ENCODE assay signal across 1 cellular context in the genomic region with DNA sequence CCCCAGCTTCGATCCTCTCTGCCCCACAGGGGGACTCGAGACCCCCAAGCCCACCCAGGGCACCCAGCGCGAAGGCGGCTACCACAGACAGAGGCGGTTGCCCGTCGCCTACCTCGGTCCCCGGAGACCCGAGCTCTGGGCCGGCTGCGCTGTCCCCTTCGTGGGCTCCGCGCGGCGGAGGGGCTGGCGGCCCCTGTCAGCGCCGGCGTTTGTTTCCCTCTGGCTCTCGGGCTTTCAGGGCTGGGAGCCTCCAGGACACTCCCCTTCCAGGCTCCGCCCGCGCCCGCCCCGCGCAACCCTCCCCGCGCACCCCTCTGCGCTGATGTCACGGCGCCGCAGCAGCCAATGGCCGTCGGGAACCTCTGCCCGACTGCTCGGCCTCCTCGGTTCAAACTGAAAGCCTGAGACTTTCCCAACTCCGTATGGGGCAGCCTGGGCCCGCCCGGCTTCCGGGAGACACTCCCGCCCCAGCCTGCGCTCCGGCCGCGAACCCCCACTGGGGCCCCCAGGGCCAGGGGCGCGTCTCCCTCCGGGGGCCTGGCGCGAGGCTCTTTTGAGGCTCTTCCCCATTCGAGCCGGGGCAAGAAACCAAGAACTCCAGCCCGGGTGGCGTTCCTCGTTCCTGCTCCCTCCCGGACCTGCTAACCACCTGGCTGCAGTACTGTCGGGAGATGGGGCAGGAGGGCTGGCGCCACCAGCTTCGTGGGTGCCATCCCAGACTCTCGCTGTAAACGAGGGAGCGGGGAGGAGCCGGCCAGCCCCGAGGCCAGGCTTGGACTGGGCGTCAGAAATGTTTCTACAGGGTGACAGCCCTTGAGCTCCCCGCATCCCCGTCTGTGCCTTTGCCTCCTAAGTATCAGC.
TF ChIP-seq lines count a peak whose summit lies in the region.

A gene with protein sequence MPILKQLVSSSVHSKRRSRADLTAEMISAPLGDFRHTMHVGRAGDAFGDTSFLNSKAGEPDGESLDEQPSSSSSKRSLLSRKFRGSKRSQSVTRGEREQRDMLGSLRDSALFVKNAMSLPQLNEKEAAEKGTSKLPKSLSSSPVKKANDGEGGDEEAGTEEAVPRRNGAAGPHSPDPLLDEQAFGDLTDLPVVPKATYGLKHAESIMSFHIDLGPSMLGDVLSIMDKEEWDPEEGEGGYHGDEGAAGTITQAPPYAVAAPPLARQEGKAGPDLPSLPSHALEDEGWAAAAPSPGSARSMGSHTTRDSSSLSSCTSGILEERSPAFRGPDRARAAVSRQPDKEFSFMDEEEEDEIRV (minus strand): TSS at position 221 of the 861 bp plus-strand sequence. CDS start 25,501 bp downstream, outside the sequence.

TF ChIP-seq in HepG2, 621 proteins besides CTCF, POLR2A, EP300 and RAD21 (continued from another document and continues in another):
- TF ChIP-seq, protein P1, sequence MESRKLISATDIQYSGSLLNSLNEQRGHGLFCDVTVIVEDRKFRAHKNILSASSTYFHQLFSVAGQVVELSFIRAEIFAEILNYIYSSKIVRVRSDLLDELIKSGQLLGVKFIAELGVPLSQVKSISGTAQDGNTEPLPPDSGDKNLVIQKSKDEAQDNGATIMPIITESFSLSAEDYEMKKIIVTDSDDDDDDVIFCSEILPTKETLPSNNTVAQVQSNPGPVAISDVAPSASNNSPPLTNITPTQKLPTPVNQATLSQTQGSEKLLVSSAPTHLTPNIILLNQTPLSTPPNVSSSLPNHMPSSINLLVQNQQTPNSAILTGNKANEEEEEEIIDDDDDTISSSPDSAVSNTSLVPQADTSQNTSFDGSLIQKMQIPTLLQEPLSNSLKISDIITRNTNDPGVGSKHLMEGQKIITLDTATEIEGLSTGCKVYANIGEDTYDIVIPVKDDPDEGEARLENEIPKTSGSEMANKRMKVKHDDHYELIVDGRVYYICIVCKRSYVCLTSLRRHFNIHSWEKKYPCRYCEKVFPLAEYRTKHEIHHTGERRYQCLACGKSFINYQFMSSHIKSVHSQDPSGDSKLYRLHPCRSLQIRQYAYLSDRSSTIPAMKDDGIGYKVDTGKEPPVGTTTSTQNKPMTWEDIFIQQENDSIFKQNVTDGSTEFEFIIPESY (CRISPR knock-in tag; IDR thresholded peaks at IDR 0.05) = peak; percentile 10; the same call in 1 of the 2 replicates
- TF ChIP-seq ZNF670 (CRISPR knock-in tag; IDR thresholded peaks at IDR 0.05; ENCODE audit: borderline replicate concordance) (peak; percentile 93), THAP11 (CRISPR knock-in tag; IDR thresholded peaks at IDR 0.05) (peak; percentile 71; the same call in 1 of the 2 replicates), ZNF547 (CRISPR knock-in tag; IDR thresholded peaks at IDR 0.05) (peak; percentile 90), ETV5 (CRISPR knock-in tag; IDR thresholded peaks at IDR 0.05; ENCODE audit: borderline replicate concordance) (peak; percentile 83), MZF1 (CRISPR knock-in tag; IDR thresholded peaks at IDR 0.05; ENCODE audit: borderline replicate concordance) (no peak), HOXD1 (CRISPR knock-in tag; IDR thresholded peaks at IDR 0.05) (no peak; the same call in 1 of the 2 replicates), NAIF1 (CRISPR knock-in tag; IDR thresholded peaks at IDR 0.05; ENCODE audit: borderline replicate concordance) (peak; percentile 59; the same call in 1 of the 2 replicates), TAF15 (IDR thresholded peaks at IDR 0.05; ENCODE audit: low read depth, low read length, poor library complexity, severe bottlenecking) (no peak), RXRB (CRISPR knock-in tag; IDR thresholded peaks at IDR 0.05; ENCODE audit: borderline replicate concordance) (peak; percentile 64), MEIS2 (CRISPR knock-in tag; IDR thresholded peaks at IDR 0.05) (peak; percentile 54), CBX1 (IDR thresholded peaks at IDR 0.05; ENCODE audit: low read depth) (no peak), SRSF9 (IDR thresholded peaks at IDR 0.05; ENCODE audit: borderline replicate concordance, insufficient read depth, low read depth, low read length, poor library complexity, severe bottlenecking) (no peak), SMARCE1 (IDR thresholded peaks at IDR 0.05; ENCODE audit: borderline replicate concordance) (no peak), SALL1 (CRISPR knock-in tag; IDR thresholded peaks at IDR 0.05) (peak; percentile 81; the same call in 1 of the 2 replicates), MATR3 (CRISPR knock-in tag; IDR thresholded peaks at IDR 0.05) (no peak), TBX3 (IDR thresholded peaks at IDR 0.05; ENCODE audit: borderline replicate concordance) (no peak), ERF (CRISPR knock-in tag; IDR thresholded peaks at IDR 0.05) (peak; percentile 36; the same call in 1 of the 2 replicates), ZSCAN9 (CRISPR knock-in tag; IDR thresholded peaks at IDR 0.05; ENCODE audit: borderline replicate concordance) (peak; percentile 56; the same call in 1 of the 2 replicates), PTBP1 (IDR thresholded peaks at IDR 0.05; ENCODE audit: low read depth, low read length, poor library complexity, severe bottlenecking) (peak; percentile 86), ZMAT3 (CRISPR knock-in tag; conservative IDR thresholded peaks at IDR 0.05) (peak; percentile 55; the same call in 1 of the 2 replicates), GABPA (IDR thresholded peaks at IDR 0.05; ENCODE audit: low read depth, low read length) (no peak), GABPA (CRISPR knock-in tag; IDR thresholded peaks at IDR 0.05; ENCODE audit: low read depth) (peak; percentile 34; the same call in 1 of the 2 replicates), HMG20B (CRISPR knock-in tag; conservative IDR thresholded peaks at IDR 0.05) (peak; percentile 15; the same call in 1 of the 2 replicates), ZNF331 (CRISPR knock-in tag; IDR thresholded peaks at IDR 0.05) (peak; percentile 56), GZF1 (CRISPR knock-in tag; IDR thresholded peaks at IDR 0.05) (no peak; the same call in 1 of the 2 replicates), ZNF343 (CRISPR knock-in tag; IDR thresholded peaks at IDR 0.05) (0 out of 2 replicates have a peak, but pooled peaks have one; percentile 21), ZNF282 (IDR thresholded peaks at IDR 0.05; ENCODE audit: partially characterized antibody) (no peak), STAG1 (CRISPR knock-in tag; IDR thresholded peaks at IDR 0.05) (no peak; the same call in none of the 2 replicates), LCORL (IDR thresholded peaks at IDR 0.05) (no peak), LCORL (CRISPR knock-in tag; IDR thresholded peaks at IDR 0.05) (peak; percentile 87; the same call in 1 of the 2 replicates)
- TF ChIP-seq, protein P2, sequence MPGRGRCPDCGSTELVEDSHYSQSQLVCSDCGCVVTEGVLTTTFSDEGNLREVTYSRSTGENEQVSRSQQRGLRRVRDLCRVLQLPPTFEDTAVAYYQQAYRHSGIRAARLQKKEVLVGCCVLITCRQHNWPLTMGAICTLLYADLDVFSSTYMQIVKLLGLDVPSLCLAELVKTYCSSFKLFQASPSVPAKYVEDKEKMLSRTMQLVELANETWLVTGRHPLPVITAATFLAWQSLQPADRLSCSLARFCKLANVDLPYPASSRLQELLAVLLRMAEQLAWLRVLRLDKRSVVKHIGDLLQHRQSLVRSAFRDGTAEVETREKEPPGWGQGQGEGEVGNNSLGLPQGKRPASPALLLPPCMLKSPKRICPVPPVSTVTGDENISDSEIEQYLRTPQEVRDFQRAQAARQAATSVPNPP (CRISPR knock-in tag; IDR thresholded peaks at IDR 0.05) = no peak
- TF ChIP-seq, protein P3, sequence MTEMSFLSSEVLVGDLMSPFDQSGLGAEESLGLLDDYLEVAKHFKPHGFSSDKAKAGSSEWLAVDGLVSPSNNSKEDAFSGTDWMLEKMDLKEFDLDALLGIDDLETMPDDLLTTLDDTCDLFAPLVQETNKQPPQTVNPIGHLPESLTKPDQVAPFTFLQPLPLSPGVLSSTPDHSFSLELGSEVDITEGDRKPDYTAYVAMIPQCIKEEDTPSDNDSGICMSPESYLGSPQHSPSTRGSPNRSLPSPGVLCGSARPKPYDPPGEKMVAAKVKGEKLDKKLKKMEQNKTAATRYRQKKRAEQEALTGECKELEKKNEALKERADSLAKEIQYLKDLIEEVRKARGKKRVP (CRISPR knock-in tag; IDR thresholded peaks at IDR 0.05) = peak in 1 of 2 experiments; percentile 76; a peak in 2 of 4 replicates
- TF ChIP-seq, protein P4, sequence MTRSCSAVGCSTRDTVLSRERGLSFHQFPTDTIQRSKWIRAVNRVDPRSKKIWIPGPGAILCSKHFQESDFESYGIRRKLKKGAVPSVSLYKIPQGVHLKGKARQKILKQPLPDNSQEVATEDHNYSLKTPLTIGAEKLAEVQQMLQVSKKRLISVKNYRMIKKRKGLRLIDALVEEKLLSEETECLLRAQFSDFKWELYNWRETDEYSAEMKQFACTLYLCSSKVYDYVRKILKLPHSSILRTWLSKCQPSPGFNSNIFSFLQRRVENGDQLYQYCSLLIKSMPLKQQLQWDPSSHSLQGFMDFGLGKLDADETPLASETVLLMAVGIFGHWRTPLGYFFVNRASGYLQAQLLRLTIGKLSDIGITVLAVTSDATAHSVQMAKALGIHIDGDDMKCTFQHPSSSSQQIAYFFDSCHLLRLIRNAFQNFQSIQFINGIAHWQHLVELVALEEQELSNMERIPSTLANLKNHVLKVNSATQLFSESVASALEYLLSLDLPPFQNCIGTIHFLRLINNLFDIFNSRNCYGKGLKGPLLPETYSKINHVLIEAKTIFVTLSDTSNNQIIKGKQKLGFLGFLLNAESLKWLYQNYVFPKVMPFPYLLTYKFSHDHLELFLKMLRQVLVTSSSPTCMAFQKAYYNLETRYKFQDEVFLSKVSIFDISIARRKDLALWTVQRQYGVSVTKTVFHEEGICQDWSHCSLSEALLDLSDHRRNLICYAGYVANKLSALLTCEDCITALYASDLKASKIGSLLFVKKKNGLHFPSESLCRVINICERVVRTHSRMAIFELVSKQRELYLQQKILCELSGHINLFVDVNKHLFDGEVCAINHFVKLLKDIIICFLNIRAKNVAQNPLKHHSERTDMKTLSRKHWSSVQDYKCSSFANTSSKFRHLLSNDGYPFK (CRISPR knock-in tag; IDR thresholded peaks at IDR 0.05; ENCODE audit: borderline replicate concordance) = peak; percentile 56; the same call in 1 of the 2 replicates
- TF ChIP-seq, protein P5, sequence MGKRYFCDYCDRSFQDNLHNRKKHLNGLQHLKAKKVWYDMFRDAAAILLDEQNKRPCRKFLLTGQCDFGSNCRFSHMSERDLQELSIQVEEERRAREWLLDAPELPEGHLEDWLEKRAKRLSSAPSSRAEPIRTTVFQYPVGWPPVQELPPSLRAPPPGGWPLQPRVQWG (CRISPR knock-in tag; IDR thresholded peaks at IDR 0.05; ENCODE audit: borderline replicate concordance, low read depth) = no peak
- TF ChIP-seq, protein P6, sequence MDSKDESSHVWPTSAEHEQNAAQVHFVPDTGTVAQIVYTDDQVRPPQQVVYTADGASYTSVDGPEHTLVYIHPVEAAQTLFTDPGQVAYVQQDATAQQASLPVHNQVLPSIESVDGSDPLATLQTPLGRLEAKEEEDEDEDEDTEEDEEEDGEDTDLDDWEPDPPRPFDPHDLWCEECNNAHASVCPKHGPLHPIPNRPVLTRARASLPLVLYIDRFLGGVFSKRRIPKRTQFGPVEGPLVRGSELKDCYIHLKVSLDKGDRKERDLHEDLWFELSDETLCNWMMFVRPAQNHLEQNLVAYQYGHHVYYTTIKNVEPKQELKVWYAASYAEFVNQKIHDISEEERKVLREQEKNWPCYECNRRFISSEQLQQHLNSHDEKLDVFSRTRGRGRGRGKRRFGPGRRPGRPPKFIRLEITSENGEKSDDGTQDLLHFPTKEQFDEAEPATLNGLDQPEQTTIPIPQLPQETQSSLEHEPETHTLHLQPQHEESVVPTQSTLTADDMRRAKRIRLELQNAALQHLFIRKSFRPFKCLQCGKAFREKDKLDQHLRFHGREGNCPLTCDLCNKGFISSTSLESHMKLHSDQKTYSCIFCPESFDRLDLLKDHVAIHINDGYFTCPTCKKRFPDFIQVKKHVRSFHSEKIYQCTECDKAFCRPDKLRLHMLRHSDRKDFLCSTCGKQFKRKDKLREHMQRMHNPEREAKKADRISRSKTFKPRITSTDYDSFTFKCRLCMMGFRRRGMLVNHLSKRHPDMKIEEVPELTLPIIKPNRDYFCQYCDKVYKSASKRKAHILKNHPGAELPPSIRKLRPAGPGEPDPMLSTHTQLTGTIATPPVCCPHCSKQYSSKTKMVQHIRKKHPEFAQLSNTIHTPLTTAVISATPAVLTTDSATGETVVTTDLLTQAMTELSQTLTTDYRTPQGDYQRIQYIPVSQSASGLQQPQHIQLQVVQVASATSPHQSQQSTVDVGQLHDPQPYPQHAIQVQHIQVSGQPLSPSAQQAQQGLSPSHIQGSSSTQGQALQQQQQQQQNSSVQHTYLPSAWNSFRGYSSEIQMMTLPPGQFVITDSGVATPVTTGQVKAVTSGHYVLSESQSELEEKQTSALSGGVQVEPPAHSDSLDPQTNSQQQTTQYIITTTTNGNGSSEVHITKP (CRISPR knock-in tag; IDR thresholded peaks at IDR 0.05; ENCODE audit: low read depth) = 0 out of 2 replicates have a peak, but pooled peaks have one; percentile 19
- TF ChIP-seq, protein P7, sequence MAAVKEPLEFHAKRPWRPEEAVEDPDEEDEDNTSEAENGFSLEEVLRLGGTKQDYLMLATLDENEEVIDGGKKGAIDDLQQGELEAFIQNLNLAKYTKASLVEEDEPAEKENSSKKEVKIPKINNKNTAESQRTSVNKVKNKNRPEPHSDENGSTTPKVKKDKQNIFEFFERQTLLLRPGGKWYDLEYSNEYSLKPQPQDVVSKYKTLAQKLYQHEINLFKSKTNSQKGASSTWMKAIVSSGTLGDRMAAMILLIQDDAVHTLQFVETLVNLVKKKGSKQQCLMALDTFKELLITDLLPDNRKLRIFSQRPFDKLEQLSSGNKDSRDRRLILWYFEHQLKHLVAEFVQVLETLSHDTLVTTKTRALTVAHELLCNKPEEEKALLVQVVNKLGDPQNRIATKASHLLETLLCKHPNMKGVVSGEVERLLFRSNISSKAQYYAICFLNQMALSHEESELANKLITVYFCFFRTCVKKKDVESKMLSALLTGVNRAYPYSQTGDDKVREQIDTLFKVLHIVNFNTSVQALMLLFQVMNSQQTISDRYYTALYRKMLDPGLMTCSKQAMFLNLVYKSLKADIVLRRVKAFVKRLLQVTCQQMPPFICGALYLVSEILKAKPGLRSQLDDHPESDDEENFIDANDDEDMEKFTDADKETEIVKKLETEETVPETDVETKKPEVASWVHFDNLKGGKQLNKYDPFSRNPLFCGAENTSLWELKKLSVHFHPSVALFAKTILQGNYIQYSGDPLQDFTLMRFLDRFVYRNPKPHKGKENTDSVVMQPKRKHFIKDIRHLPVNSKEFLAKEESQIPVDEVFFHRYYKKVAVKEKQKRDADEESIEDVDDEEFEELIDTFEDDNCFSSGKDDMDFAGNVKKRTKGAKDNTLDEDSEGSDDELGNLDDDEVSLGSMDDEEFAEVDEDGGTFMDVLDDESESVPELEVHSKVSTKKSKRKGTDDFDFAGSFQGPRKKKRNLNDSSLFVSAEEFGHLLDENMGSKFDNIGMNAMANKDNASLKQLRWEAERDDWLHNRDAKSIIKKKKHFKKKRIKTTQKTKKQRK (IDR thresholded peaks at IDR 0.05; ENCODE audit: low read length) = no peak
- TF ChIP-seq, protein P8, sequence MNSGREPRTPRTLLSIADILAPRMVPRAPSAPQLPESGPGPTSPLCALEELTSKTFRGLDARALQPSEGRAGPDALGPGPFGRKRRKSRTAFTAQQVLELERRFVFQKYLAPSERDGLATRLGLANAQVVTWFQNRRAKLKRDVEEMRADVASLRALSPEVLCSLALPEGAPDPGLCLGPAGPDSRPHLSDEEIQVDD (CRISPR knock-in tag; IDR thresholded peaks at IDR 0.05; ENCODE audit: borderline replicate concordance) = 0 out of 2 replicates have a peak, but pooled peaks have one; percentile 19
- TF ChIP-seq, protein P9, sequence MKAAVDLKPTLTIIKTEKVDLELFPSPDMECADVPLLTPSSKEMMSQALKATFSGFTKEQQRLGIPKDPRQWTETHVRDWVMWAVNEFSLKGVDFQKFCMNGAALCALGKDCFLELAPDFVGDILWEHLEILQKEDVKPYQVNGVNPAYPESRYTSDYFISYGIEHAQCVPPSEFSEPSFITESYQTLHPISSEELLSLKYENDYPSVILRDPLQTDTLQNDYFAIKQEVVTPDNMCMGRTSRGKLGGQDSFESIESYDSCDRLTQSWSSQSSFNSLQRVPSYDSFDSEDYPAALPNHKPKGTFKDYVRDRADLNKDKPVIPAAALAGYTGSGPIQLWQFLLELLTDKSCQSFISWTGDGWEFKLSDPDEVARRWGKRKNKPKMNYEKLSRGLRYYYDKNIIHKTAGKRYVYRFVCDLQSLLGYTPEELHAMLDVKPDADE (CRISPR knock-in tag; IDR thresholded peaks at IDR 0.05) = no peak
